In the genomic region with DNA sequence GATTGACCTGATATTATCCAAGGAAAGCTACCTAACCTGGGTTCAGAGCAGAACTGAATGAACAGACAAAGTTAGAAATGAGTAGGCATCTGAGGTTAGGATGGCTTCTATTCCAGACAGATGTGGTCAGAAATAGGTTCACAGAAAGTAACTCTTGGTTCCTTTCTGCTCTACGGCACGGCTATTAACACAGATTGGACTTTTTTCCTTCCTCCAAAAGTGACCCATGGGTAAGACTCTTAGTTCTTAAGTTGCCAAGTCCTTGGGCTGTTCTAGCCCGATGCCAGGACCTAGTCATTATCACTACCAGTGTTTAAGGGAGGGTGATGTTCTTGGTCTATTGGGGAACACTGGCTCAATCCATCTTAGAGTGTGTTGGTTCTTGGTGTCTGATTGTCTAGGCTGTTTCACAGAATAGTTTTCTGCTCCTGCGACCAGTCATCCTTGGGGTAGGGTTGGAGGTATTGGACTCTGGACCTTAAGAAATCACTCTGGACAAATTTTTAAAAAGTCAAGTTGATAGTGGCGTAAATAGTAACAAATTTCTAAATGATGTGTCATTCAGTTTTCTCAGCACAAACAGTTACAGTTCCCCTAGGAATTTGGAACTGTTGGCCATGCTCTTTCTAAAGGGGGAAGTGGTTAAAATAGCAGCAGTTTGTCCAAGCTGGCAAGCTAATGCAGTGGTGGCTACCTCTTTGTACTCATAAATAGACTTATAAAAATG, we compare ENCODE assay signal across 11 cellular contexts.
DNase-seq lines count a peak whose midpoint lies in the region; ATAC-seq, FAIRE-seq and TF ChIP-seq lines count a peak whose summit lies in the region.
"Had no signal": no experiment of that assay in that cellular context is flagged by ENCODE, and none has a peak within 500 bp of the region (broad histone marks: within the 10 kb centered on the region; RNA-seq: fewer than 3 reads in every experiment).

No MANE protein-coding gene starts in this region.

- H3K27me3 ChIP-seq in breast epithelium, result no peaks in the 10 kb centered on the region
- H3K27me3 ChIP-seq in upper lobe of right lung, result no peaks in the 10 kb centered on the region
- no peaks in the 10 kb centered on the region for H3K27me3 ChIP-seq in thyroid gland
- H3K27me3 ChIP-seq in small intestine (ENCODE audit: control insufficient read depth in 2 of 2, insufficient read depth in 2 of 2, low read length in 2 of 2), result no peaks in the 10 kb centered on the region

- H3K4me3 ChIP-seq in breast epithelium, result no peak overlapping the region
- H3K4me3 ChIP-seq in fibroblast of the aortic adventitia (ENCODE audit: low read depth, low read length), result no peak overlapping the region
- no peak overlapping the region for H3K4me3 ChIP-seq in upper lobe of right lung
- no peak overlapping the region for H3K4me3 ChIP-seq in thyroid gland (replicated peaks in 1 of 3)
- H3K4me3 ChIP-seq in small intestine (ENCODE audit: low read depth in 1 of 2, low read length in 2 of 2), result no peak overlapping the region

- DNase-seq in MCF 10A (ENCODE audit: unreplicated experiment) (peak; percentile 57), breast epithelium (ENCODE audit: low spot score in 2 of 2) (no peak), HT1080 (ENCODE audit: low read depth) (peak; percentile 58), fibroblast of the aortic adventitia (ENCODE audit: low read depth) (peak; percentile 73), upper lobe of right lung (no peak), thyroid gland (no peak), small intestine (no peak)
- DNase-seq: activated CD4-positive, alpha-beta T cell treated with anti-CD3 and anti-CD28 coated beads, Interleukin-2, amount 50 U/mL, for 4 hours; C1 segment of cervical spinal cord had no signal

- TF ChIP-seq POLR2A in breast epithelium (IDR thresholded peaks at IDR 0.05) (no peak), thyroid gland (IDR thresholded peaks at IDR 0.05) (no peak)

- no TSS peak for BruUV-seq in MCF 10A (replicated peaks; lab: Mats Ljungman, UMichigan)

- no peaks in the 10 kb centered on the region for H3K4me1 ChIP-seq in breast epithelium
- H3K4me1 ChIP-seq in upper lobe of right lung, result no peaks in the 10 kb centered on the region
- H3K4me1 ChIP-seq in thyroid gland, result no peaks in the 10 kb centered on the region
- H3K4me1 ChIP-seq in small intestine (ENCODE audit: control insufficient read depth in 2 of 2, insufficient read depth in 1 of 2, low read depth in 1 of 2, low read length in 1 of 2), result no peaks in the 10 kb centered on the region

- H3K9me3 Mint-ChIP-seq in MCF 10A (ENCODE audit: unreplicated experiment), result no peaks in the 10 kb centered on the region

- CTCF ChIA-PET in MCF 10A (lab: Yijun Ruan, JAX), result no interaction called here

- H3K9me3 ChIP-seq in breast epithelium (no peaks in the 10 kb centered on the region), upper lobe of right lung (no peaks in the 10 kb centered on the region), thyroid gland (no peaks in the 10 kb centered on the region), small intestine (ENCODE audit: control insufficient read depth, low read depth) (no peaks in the 10 kb centered on the region)

- H3K36me3 ChIP-seq in breast epithelium, result no peaks in the 10 kb centered on the region
- no peaks in the 10 kb centered on the region for H3K36me3 ChIP-seq in upper lobe of right lung
- H3K36me3 ChIP-seq in thyroid gland, result no peaks in the 10 kb centered on the region
- H3K36me3 ChIP-seq in small intestine (ENCODE audit: control insufficient read depth in 2 of 2, insufficient read depth in 2 of 2, low read length in 2 of 2), result no peaks in the 10 kb centered on the region

- H3K27me3 Mint-ChIP-seq in MCF 10A (ENCODE audit: insufficient read depth, unreplicated experiment), result peaks cover 96% of the 10 kb centered on the region
- H3K27me3 Mint-ChIP-seq: IgD-negative memory B cell had no signal

- TF ChIP-seq CTCF in MCF 10A (IDR thresholded peaks at IDR 0.05; ENCODE audit: unreplicated experiment) (no peak), breast epithelium (IDR thresholded peaks at IDR 0.05) (no peak), fibroblast of the aortic adventitia (IDR thresholded peaks at IDR 0.05; ENCODE audit: insufficient read depth, low read length) (no peak), upper lobe of right lung (IDR thresholded peaks at IDR 0.05) (no peak), thyroid gland (IDR thresholded peaks at IDR 0.05) (no peak)

- no peak for FAIRE-seq in small intestine (lab: Jason Lieb, UNC)

- intact Hi-C loops in MCF 10A (cut with micrococcal nuclease), result no loop called here
- intact Hi-C loops in breast epithelium (cut with DNase I; ENCODE audit: low total_unique reads), result no loop called here
- intact Hi-C loops in upper lobe of right lung (cut with DNase I), result no loop called here
- intact Hi-C loops in thyroid gland (cut with DNase I), result no loop called here

- ATAC-seq in upper lobe of right lung (peak; percentile 70), GM21360 (IDR thresholded peaks at IDR 0.05; ENCODE audit: unreplicated experiment) (no peak)

- POLR2A ChIA-PET in MCF 10A (lab: Yijun Ruan, JAX), result no interaction called here

- no peak overlapping the region for H3K4me3 Mint-ChIP-seq in MCF 10A (ENCODE audit: unreplicated experiment)
- H3K4me3 Mint-ChIP-seq: IgD-negative memory B cell had no signal

- H3K36me3 Mint-ChIP-seq in MCF 10A (ENCODE audit: insufficient read depth, unreplicated experiment), result no peaks in the 10 kb centered on the region
- H3K36me3 Mint-ChIP-seq: IgD-negative memory B cell had no signal

- no peak overlapping the region for H3K27ac Mint-ChIP-seq in MCF 10A (ENCODE audit: low read depth, unreplicated experiment)
- H3K27ac Mint-ChIP-seq: IgD-negative memory B cell had no signal

- peak overlapping the region in 1 of 2 donors; percentile 59 for H3K27ac ChIP-seq in breast epithelium
- no peak overlapping the region for H3K27ac ChIP-seq in upper lobe of right lung
- peak overlapping the region in 1 of 3 donors; percentile 43 for H3K27ac ChIP-seq in thyroid gland
- no peak overlapping the region for H3K27ac ChIP-seq in small intestine (ENCODE audit: low read depth in 1 of 2, low read length in 1 of 2)

- no peaks in the 10 kb centered on the region for H3K4me1 Mint-ChIP-seq in MCF 10A (ENCODE audit: insufficient read depth, unreplicated experiment)

- WGBS in thyroid gland, 2 donors, result 53 to 65% methylated on average over 5 of the region's 5 CpGs
- 57 to 70% (median 61%) methylated on average over 5 of the region's 5 CpGs for WGBS in small intestine, 3 donors

Comparison
In these comparisons a context has a peak if more than half of its experiments do, and no peak if none do; other contexts are left out.
1. DNase-seq: peak in MCF 10A (single experiment), HT1080 (single experiment) and fibroblast of the aortic adventitia (single experiment); none in breast epithelium (0 of 2), upper lobe of right lung (single experiment), thyroid gland (0 of 2) and small intestine (single experiment).